ENCODE assay signal across 8 cellular contexts in genomic region chr10:31760674-31761081, GRCh38.
DNase-seq lines count a peak whose midpoint lies in the region; ATAC-seq and TF ChIP-seq lines count a peak whose summit lies in the region.

No MANE protein-coding gene starts in this region.

- peak overlapping the region; percentile 94 for H3K4me3 Mint-ChIP-seq in central memory CD8-positive, alpha-beta T cell
- peak overlapping the region; percentile 75 to 96 (median 91) for H3K4me3 Mint-ChIP-seq in naive B cell

- H3K9me3 ChIP-seq in MG63: peaks cover 7% of the 10 kb centered on the region

- H3K36me3 ChIP-seq in MG63: no peaks in the 10 kb centered on the region

- H3K27me3 Mint-ChIP-seq in central memory CD8-positive, alpha-beta T cell: no peaks in the 10 kb centered on the region
- H3K27me3 Mint-ChIP-seq in naive B cell: no peaks in the 10 kb centered on the region

- peaks cover 3% of the 10 kb centered on the region for H3K36me3 Mint-ChIP-seq in central memory CD8-positive, alpha-beta T cell (ENCODE audit: insufficient read depth)
- no peaks in the 10 kb centered on the region for H3K36me3 Mint-ChIP-seq in naive B cell

- peaks cover 12% of the 10 kb centered on the region for H3K4me1 Mint-ChIP-seq in central memory CD8-positive, alpha-beta T cell
- peaks cover 10 to 13% (median 11%) of the 10 kb centered on the region in 3 donors for H3K4me1 Mint-ChIP-seq in naive B cell

- ATAC-seq in central memory CD8-positive, alpha-beta T cell (replicated peaks; ENCODE audit: extremely low read depth, poor library complexity, severe bottlenecking): peak; percentile 1
- no peak for ATAC-seq in naive B cell (ENCODE audit: low read depth in 2 of 2)
- no peak for ATAC-seq in GM21390 (IDR thresholded peaks at IDR 0.05; ENCODE audit: unreplicated experiment)
- ATAC-seq in HG03159 (IDR thresholded peaks at IDR 0.05; ENCODE audit: unreplicated experiment): no peak

- peak overlapping the region; percentile 38 for H3K4me3 ChIP-seq in AG10803 (ENCODE audit: low read length)
- H3K4me3 ChIP-seq in MG63: peak overlapping the region; percentile 96

- DNase-seq in AG10803 (ENCODE audit: low read depth): no peak
- no peak for DNase-seq in MG63
- DNase-seq in central memory CD8-positive, alpha-beta T cell (ENCODE audit: low spot score in 2 of 2): no peak
- DNase-seq in naive B cell: no peak
- DNase-seq in NCI-H524 treated with DMSO at 0.1 percent for 48 hours (lab: John Stamatoyannopoulos, UW): no peak
- no peak for DNase-seq in T-helper 9 cell

- no peak for TF ChIP-seq CTCF in AG10803 (conservative IDR thresholded peaks at IDR 0.05; ENCODE audit: low read length)

- no peaks in the 10 kb centered on the region for H3K27me3 ChIP-seq in MG63

- peak overlapping the region; percentile 94 for H3K27ac Mint-ChIP-seq in central memory CD8-positive, alpha-beta T cell (ENCODE audit: low read depth)
- peak overlapping the region; percentile 91 to 98 (median 96) for H3K27ac Mint-ChIP-seq in naive B cell

- H3K9me3 Mint-ChIP-seq in central memory CD8-positive, alpha-beta T cell: no peaks in the 10 kb centered on the region
- H3K9me3 Mint-ChIP-seq in naive B cell: peaks cover 0 to 2% (median 0%) of the 10 kb centered on the region in 7 donors
